ENCODE assay signal across 8 cellular contexts in the genomic region with DNA sequence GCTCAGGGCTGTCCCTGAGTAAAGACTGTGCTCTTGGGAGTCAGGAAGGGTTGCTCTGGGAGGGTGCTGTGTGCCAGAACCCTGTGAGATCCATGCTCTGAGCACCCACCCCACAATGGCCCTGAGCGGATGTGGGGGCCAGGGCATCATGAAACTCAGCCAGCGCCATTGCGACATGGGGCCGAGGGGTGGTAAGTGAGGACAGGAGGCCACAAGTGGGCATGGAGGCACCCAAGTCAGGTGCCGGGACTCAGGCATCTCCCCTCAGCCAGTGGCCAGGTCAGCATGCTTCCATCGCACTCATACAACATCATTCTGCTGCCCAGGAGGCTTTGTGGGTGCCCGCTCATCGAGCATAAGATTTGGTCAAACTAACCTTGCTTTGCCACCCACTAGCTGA. TPM values are rescaled to one million over a fixed set of nuclear protein-coding genes. Genes with fewer than 3 reads are reported as not detected.
"Had no signal": no experiment of that assay in that cellular context is flagged by ENCODE, and none has a peak within 500 bp of the region (broad histone marks: within the 10 kb centered on the region; RNA-seq: fewer than 3 reads in every experiment).

No MANE protein-coding gene starts in this region.

- H3K4me3 ChIP-seq: GM23248, HAP-1 had no signal

- DNase-seq: GM23248, GOT3, H7, HFFc6, IMR-90 had no signal

- H3K9ac ChIP-seq: GM23248 had no signal

- ATAC-seq: HCT116 had no signal

- H3K9me3 Mint-ChIP-seq: HFFc6 had no signal

- H2AFZ ChIP-seq: GM23248 had no signal

- H3K4me3 Mint-ChIP-seq: HFFc6 had no signal

- H3K4me1 ChIP-seq: HAP-1 had no signal

- H3K9me3 ChIP-seq: HAP-1 had no signal

- H3K27ac Mint-ChIP-seq: HFFc6 had no signal

- H3K36me3 ChIP-seq: HAP-1 had no signal

- H3K27ac ChIP-seq: GM23248, HL-60 had no signal

RNA-seq across cellular contexts. Expression of gene ATP2B2, which starts 19.6 kb away (rescaled TPM):
- total RNA-seq: GM23248, HFFc6 had no signal
- polyA plus RNA-seq: GM23248 had no signal
